ENCODE assay signal across 20 cellular contexts in the genomic region with DNA sequence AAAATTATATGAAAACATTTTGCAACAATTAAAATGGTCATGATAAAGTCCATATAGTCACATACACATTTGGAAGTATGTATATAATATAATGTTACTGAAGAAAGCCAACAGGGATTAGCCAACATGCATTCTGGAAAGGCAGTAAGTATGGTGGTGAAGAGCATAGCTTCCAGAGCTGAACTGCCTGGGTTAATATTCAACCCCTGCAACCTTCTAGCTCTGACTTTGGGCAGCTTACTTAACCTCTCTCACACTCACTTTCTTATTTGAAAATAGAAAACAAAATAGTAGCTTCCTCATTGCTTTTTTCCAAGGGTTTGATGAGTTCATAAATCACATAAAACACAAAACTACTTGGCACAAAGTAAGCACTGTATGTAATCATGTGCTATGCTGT.
"Had no signal": no experiment of that assay in that cellular context is flagged by ENCODE, and none has a peak within 500 bp of the region (broad histone marks: within the 10 kb centered on the region; RNA-seq: fewer than 3 reads in every experiment).

No MANE protein-coding gene starts in this region.

- ATAC-seq: activated CD8-positive, alpha-beta T cell treated with anti-CD3 and anti-CD28 coated beads, Interleukin-2, amount 10 ng/mL, durations not matched to agents 7 days and 5 days; activated T-cell treated with anti-CD3 and anti-CD28 coated beads, Interleukin-2, amount 50 U/mL, for 4 hours; lower lobe of right lung; natural killer cell treated with Interleukin-12 subunit alpha and Interleukin-12 subunit beta and Interleukin-15 and Interleukin-18, amount 100 ng/mL, for 72 hours; stimulated activated naive CD8-positive, alpha-beta T cell treated with anti-CD3 and anti-CD28 coated beads, Interleukin-15, Interleukin-2, amounts not matched to agents 100 U/mL and 50 U/mL, for 24 hours had no signal

- H3K4me1 Mint-ChIP-seq: activated B cell treated with CpG ODN at 0.5 μM for 24 hours; activated CD4-positive, alpha-beta T cell treated with anti-CD3 and anti-CD28 coated beads, Interleukin-2, amount 10 ng/mL, durations not matched to agents 24 days and 14 days; brain had no signal

- H3K27me3 Mint-ChIP-seq: activated B cell treated with CpG ODN at 0.5 μM for 24 hours; activated CD4-positive, alpha-beta T cell treated with anti-CD3 and anti-CD28 coated beads, Interleukin-2, amount 10 ng/mL, durations not matched to agents 24 days and 14 days had no signal

- H3K4me3 ChIP-seq: dorsolateral prefrontal cortex, lower lobe of right lung, tibial nerve, uterus had no signal

- H3K27ac ChIP-seq: dorsolateral prefrontal cortex, epithelial cell of prostate, lower lobe of right lung, tibial nerve had no signal

- H3K9me3 Mint-ChIP-seq: activated B cell treated with CpG ODN at 0.5 μM for 24 hours; activated CD4-positive, alpha-beta T cell treated with anti-CD3 and anti-CD28 coated beads, Interleukin-2, amount 10 ng/mL, durations not matched to agents 24 days and 14 days; activated naive CD4-positive, alpha-beta T cell treated with anti-CD3 and anti-CD28 coated beads for 36 hours; activated T-cell treated with anti-CD3 and anti-CD28 coated beads, Interleukin-2, amount 50 U/mL, for 4 hours; natural killer cell treated with Interleukin-12 subunit alpha and Interleukin-12 subunit beta and Interleukin-15 and Interleukin-18, amount 100 ng/mL, for 72 hours had no signal

- H3K4me3 Mint-ChIP-seq: activated B cell treated with CpG ODN at 0.5 μM for 24 hours; activated CD4-positive, alpha-beta T cell treated with anti-CD3 and anti-CD28 coated beads, Interleukin-2, amount 10 ng/mL, durations not matched to agents 24 days and 14 days; activated CD8-positive, alpha-beta T cell treated with anti-CD3 and anti-CD28 coated beads, Interleukin-2, amount 10 ng/mL, durations not matched to agents 7 days and 5 days; activated naive CD4-positive, alpha-beta T cell treated with anti-CD3 and anti-CD28 coated beads for 36 hours; activated T-cell treated with anti-CD3 and anti-CD28 coated beads, Interleukin-2, amount 50 U/mL, for 4 hours; brain; natural killer cell treated with Interleukin-12 subunit alpha and Interleukin-12 subunit beta and Interleukin-15 and Interleukin-18, amount 100 ng/mL, for 72 hours had no signal

- H3K36me3 ChIP-seq: lower lobe of right lung, tibial nerve, uterus had no signal

- H3K27ac Mint-ChIP-seq: activated B cell treated with CpG ODN at 0.5 μM for 24 hours; activated CD4-positive, alpha-beta T cell treated with anti-CD3 and anti-CD28 coated beads, Interleukin-2, amount 10 ng/mL, durations not matched to agents 24 days and 14 days; activated CD8-positive, alpha-beta T cell treated with anti-CD3 and anti-CD28 coated beads, Interleukin-2, amount 10 ng/mL, durations not matched to agents 7 days and 5 days; activated naive CD4-positive, alpha-beta T cell treated with anti-CD3 and anti-CD28 coated beads for 36 hours; brain; natural killer cell treated with Interleukin-12 subunit alpha and Interleukin-12 subunit beta and Interleukin-15 and Interleukin-18, amount 100 ng/mL, for 72 hours had no signal

- H3K36me3 Mint-ChIP-seq: brain; natural killer cell treated with Interleukin-12 subunit alpha and Interleukin-12 subunit beta and Interleukin-15 and Interleukin-18, amount 100 ng/mL, for 72 hours had no signal

- H3K9me3 ChIP-seq: lower lobe of right lung, tibial nerve, uterus had no signal

- H3K4me1 ChIP-seq: lower lobe of right lung, tibial nerve, uterus had no signal

- DNase-seq: activated B cell treated with CpG ODN at 0.5 μM for 24 hours; activated CD4-positive, alpha-beta T cell treated with anti-CD3 and anti-CD28 coated beads, Interleukin-2, amount 10 ng/mL, durations not matched to agents 24 days and 14 days; activated CD8-positive, alpha-beta T cell treated with anti-CD3 and anti-CD28 coated beads, Interleukin-2, amount 10 ng/mL, durations not matched to agents 7 days and 5 days; activated naive CD4-positive, alpha-beta T cell treated with anti-CD3 and anti-CD28 coated beads for 36 hours; activated T-cell treated with anti-CD3 and anti-CD28 coated beads, Interleukin-2, amount 50 U/mL, for 4 hours; anterior cingulate cortex; caudate nucleus; dorsolateral prefrontal cortex; foreskin melanocyte; glutamatergic neuron; lower lobe of right lung; retina; stimulated activated CD4-positive, alpha-beta T cell treated with anti-CD3 and anti-CD28 coated beads, Interleukin-12 subunit alpha, Interleukin-12 subunit beta, amount 100 ng/mL, for 4 hours; stimulated activated CD4-positive, alpha-beta T cell treated with anti-CD3 and anti-CD28 coated beads, Interleukin-1b, Interleukin-23, amount 100 ng/mL, for 48 hours; stimulated activated naive CD8-positive, alpha-beta T cell treated with anti-CD3 and anti-CD28 coated beads, Interleukin-15, Interleukin-2, amounts not matched to agents 100 U/mL and 50 U/mL, for 24 hours; uterus had no signal

- H3K27me3 ChIP-seq: tibial nerve, uterus had no signal
